ENCODE assay signal across 1 cellular context in genomic region chr22:41576877-41577276, GRCh38.
TF ChIP-seq lines count a peak whose summit lies in the region.

No MANE protein-coding gene starts in this region.

TF ChIP-seq in K562, 482 proteins besides CTCF, POLR2A, EP300 and RAD21:
- TF ChIP-seq ARID1B (IDR thresholded peaks at IDR 0.05) (0 out of 2 replicates have a peak, but pooled peaks have one; percentile 11), ZFX (CRISPR knock-in tag; IDR thresholded peaks at IDR 0.05) (peak; percentile 20; the same call in 1 of the 2 replicates), RCOR1 (IDR thresholded peaks at IDR 0.05; ENCODE audit: borderline replicate concordance in 1 of 2, low read depth in 2 of 2, low read length in 2 of 2) (no peak), NRF1 (conservative IDR thresholded peaks at IDR 0.05 in 1 of 2, IDR thresholded peaks at IDR 0.05 in 1 of 2) (0 out of 4 replicates have a peak, but pooled peaks of 1 of the 2 experiments have one; percentile 12), CSDE1 (IDR thresholded peaks at IDR 0.05) (no peak), ZNF263 (CRISPR knock-in tag; IDR thresholded peaks at IDR 0.05; ENCODE audit: borderline replicate concordance) (peak; percentile 86), NFIC (IDR thresholded peaks at IDR 0.05) (peak; percentile 39; the same call in 1 of the 2 replicates), KDM1A (IDR thresholded peaks at IDR 0.05) (0 out of 4 replicates have a peak, but pooled peaks of 1 of the 2 experiments have one; percentile 34), TEAD1 (CRISPR knock-in tag; IDR thresholded peaks at IDR 0.05) (0 out of 4 replicates have a peak, but pooled peaks of 1 of the 2 experiments have one; percentile 27), ZNF592 (IDR thresholded peaks at IDR 0.05) (peak; percentile 58; the same call in 1 of the 2 replicates), RBFOX2 (IDR thresholded peaks at IDR 0.05; ENCODE audit: low read depth, low read length) (peak; percentile 43; the same call in 1 of the 2 replicates), XRCC5 (IDR thresholded peaks at IDR 0.05; ENCODE audit: low read depth, low read length) (peak; percentile 31; the same call in 1 of the 2 replicates), MYNN (IDR thresholded peaks at IDR 0.05) (0 out of 2 replicates have a peak, but pooled peaks have one; percentile 37), MYNN (CRISPR knock-in tag; IDR thresholded peaks at IDR 0.05) (no peak), MYC (IDR thresholded peaks at IDR 0.05; ENCODE audit: low read depth, low read length) (0 out of 2 replicates have a peak, but pooled peaks have one; percentile 10), MYC (CRISPR knock-in tag; IDR thresholded peaks at IDR 0.05; ENCODE audit: borderline replicate concordance, low read depth) (no peak), SMC3 (conservative IDR thresholded peaks at IDR 0.05; ENCODE audit: insufficient read depth, low read depth, low read length) (peak; percentile 78), ATF7 (IDR thresholded peaks at IDR 0.05) (0 out of 2 replicates have a peak, but pooled peaks have one; percentile 11), TFAP4 (CRISPR knock-in tag; IDR thresholded peaks at IDR 0.05; ENCODE audit: borderline replicate concordance) (peak; percentile 86), L3MBTL2 (IDR thresholded peaks at IDR 0.05) (0 out of 2 replicates have a peak, but pooled peaks have one; percentile 22), CREM (IDR thresholded peaks at IDR 0.05; ENCODE audit: low read depth) (peak; percentile 40; the same call in 1 of the 2 replicates), ZNF586 (CRISPR knock-in tag; conservative IDR thresholded peaks at IDR 0.05) (no peak), ZNF324 (CRISPR knock-in tag; IDR thresholded peaks at IDR 0.05) (peak; percentile 92), KHSRP (IDR thresholded peaks at IDR 0.05) (no peak), PHB2 (IDR thresholded peaks at IDR 0.05; ENCODE audit: low read depth) (no peak), SP1 (CRISPR knock-in tag; IDR thresholded peaks at IDR 0.05) (peak; percentile 50; the same call in 1 of the 2 replicates), ARID2 (IDR thresholded peaks at IDR 0.05) (peak; percentile 52; the same call in 1 of the 2 replicates), CCAR2 (IDR thresholded peaks at IDR 0.05; ENCODE audit: low read depth, low read length) (no peak), STAG1 (CRISPR knock-in tag; IDR thresholded peaks at IDR 0.05; ENCODE audit: borderline replicate concordance) (peak; percentile 61; the same call in 1 of the 2 replicates), CTBP1 (IDR thresholded peaks at IDR 0.05; ENCODE audit: borderline replicate concordance) (peak; percentile 31; the same call in 1 of the 2 replicates), GATA2 (CRISPR knock-in tag; IDR thresholded peaks at IDR 0.05) (peak; percentile 33; the same call in 1 of the 2 replicates), ZNF766 (CRISPR knock-in tag; conservative IDR thresholded peaks at IDR 0.05) (peak; percentile 100), CBX3 (IDR thresholded peaks at IDR 0.05; ENCODE audit: borderline replicate concordance in 1 of 2, low read length in 2 of 2) (0 out of 3 replicates have a peak, but pooled peaks of 1 of the 2 experiments have one; percentile 26), CBX1 (IDR thresholded peaks at IDR 0.05; ENCODE audit: low read depth) (no peak), RB1 (IDR thresholded peaks at IDR 0.05; ENCODE audit: low read depth) (peak; percentile 33; the same call in 1 of the 2 replicates), ZNF143 (CRISPR knock-in tag; IDR thresholded peaks at IDR 0.05) (0 out of 2 replicates have a peak, but pooled peaks have one; percentile 26), ZNF384 (IDR thresholded peaks at IDR 0.05; ENCODE audit: low read depth, low read length) (peak; percentile 60; the same call in 1 of the 2 replicates)
- TF ChIP-seq, protein P1, sequence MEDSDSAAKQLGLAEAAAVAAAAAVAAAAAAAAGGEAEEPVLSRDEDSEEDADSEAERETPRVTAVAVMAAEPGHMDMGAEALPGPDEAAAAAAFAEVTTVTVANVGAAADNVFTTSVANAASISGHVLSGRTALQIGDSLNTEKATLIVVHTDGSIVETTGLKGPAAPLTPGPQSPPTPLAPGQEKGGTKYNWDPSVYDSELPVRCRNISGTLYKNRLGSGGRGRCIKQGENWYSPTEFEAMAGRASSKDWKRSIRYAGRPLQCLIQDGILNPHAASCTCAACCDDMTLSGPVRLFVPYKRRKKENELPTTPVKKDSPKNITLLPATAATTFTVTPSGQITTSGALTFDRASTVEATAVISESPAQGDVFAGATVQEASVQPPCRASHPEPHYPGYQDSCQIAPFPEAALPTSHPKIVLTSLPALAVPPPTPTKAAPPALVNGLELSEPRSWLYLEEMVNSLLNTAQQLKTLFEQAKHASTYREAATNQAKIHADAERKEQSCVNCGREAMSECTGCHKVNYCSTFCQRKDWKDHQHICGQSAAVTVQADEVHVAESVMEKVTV (CRISPR knock-in tag; IDR thresholded peaks at IDR 0.05), result 0 out of 2 replicates have a peak, but pooled peaks have one; percentile 10
- TF ChIP-seq, protein P2, sequence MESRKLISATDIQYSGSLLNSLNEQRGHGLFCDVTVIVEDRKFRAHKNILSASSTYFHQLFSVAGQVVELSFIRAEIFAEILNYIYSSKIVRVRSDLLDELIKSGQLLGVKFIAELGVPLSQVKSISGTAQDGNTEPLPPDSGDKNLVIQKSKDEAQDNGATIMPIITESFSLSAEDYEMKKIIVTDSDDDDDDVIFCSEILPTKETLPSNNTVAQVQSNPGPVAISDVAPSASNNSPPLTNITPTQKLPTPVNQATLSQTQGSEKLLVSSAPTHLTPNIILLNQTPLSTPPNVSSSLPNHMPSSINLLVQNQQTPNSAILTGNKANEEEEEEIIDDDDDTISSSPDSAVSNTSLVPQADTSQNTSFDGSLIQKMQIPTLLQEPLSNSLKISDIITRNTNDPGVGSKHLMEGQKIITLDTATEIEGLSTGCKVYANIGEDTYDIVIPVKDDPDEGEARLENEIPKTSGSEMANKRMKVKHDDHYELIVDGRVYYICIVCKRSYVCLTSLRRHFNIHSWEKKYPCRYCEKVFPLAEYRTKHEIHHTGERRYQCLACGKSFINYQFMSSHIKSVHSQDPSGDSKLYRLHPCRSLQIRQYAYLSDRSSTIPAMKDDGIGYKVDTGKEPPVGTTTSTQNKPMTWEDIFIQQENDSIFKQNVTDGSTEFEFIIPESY (CRISPR knock-in tag; IDR thresholded peaks at IDR 0.05), result 0 out of 2 replicates have a peak, but pooled peaks have one; percentile 22
- TF ChIP-seq, protein P3, sequence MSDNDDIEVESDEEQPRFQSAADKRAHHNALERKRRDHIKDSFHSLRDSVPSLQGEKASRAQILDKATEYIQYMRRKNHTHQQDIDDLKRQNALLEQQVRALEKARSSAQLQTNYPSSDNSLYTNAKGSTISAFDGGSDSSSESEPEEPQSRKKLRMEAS (CRISPR knock-in tag; IDR thresholded peaks at IDR 0.05), result peak; percentile 57
- TF ChIP-seq, protein P4, sequence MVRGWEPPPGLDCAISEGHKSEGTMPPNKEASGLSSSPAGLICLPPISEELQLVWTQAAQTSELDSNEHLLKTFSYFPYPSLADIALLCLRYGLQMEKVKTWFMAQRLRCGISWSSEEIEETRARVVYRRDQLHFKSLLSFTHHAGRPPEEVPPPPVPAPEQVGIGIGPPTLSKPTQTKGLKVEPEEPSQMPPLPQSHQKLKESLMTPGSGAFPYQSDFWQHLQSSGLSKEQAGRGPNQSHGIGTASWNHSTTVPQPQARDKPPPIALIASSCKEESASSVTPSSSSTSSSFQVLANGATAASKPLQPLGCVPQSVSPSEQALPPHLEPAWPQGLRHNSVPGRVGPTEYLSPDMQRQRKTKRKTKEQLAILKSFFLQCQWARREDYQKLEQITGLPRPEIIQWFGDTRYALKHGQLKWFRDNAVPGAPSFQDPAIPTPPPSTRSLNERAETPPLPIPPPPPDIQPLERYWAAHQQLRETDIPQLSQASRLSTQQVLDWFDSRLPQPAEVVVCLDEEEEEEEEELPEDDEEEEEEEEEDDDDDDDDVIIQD (CRISPR knock-in tag; IDR thresholded peaks at IDR 0.05), result no peak
- TF ChIP-seq, protein P5, sequence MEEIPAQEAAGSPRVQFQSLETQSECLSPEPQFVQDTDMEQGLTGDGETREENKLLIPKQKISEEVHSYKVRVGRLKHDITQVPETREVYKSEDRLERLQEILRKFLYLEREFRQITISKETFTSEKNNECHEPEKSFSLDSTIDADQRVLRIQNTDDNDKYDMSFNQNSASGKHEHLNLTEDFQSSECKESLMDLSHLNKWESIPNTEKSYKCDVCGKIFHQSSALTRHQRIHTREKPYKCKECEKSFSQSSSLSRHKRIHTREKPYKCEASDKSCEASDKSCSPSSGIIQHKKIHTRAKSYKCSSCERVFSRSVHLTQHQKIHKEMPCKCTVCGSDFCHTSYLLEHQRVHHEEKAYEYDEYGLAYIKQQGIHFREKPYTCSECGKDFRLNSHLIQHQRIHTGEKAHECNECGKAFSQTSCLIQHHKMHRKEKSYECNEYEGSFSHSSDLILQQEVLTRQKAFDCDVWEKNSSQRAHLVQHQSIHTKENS (CRISPR knock-in tag; IDR thresholded peaks at IDR 0.05), result no peak
- TF ChIP-seq, protein P6, sequence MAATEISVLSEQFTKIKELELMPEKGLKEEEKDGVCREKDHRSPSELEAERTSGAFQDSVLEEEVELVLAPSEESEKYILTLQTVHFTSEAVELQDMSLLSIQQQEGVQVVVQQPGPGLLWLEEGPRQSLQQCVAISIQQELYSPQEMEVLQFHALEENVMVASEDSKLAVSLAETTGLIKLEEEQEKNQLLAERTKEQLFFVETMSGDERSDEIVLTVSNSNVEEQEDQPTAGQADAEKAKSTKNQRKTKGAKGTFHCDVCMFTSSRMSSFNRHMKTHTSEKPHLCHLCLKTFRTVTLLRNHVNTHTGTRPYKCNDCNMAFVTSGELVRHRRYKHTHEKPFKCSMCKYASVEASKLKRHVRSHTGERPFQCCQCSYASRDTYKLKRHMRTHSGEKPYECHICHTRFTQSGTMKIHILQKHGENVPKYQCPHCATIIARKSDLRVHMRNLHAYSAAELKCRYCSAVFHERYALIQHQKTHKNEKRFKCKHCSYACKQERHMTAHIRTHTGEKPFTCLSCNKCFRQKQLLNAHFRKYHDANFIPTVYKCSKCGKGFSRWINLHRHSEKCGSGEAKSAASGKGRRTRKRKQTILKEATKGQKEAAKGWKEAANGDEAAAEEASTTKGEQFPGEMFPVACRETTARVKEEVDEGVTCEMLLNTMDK (IDR thresholded peaks at IDR 0.05; ENCODE audit: borderline replicate concordance, insufficient read depth, low read depth, low read length, poor library complexity, severe bottlenecking), result peak; percentile 18
